Comparison of ENCODE assay signal across 15 cellular contexts in the genomic region with DNA sequence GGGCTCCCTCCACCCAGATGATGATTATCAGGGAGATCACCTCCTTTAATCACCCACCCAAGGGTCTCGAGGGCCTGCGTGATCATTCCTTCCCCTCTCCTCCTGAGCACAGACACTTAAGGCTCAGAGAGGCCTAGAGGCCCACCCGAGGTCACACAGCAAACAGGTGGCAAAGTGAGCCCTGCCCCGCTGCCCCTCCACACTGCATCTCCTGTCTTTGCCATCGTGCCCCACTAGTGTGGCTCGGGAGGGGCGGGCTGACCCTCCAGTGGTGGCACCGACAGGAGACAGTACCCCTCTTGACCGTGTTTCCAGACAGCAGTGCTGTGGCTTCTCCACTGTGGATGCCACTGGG. TPM values are rescaled to one million over a fixed set of nuclear protein-coding genes. Genes with fewer than 3 reads are reported as not detected.
DNase-seq lines count a peak whose midpoint lies in the region; ATAC-seq, FAIRE-seq and TF ChIP-seq lines count a peak whose summit lies in the region.
"Had no signal": no experiment of that assay in that cellular context is flagged by ENCODE, and none has a peak within 500 bp of the region (broad histone marks: within the 10 kb centered on the region; RNA-seq: fewer than 3 reads in every experiment).

No MANE protein-coding gene starts in this region.

- H3K27ac Mint-ChIP-seq in HFFc6 (peak overlapping the region; percentile 83), astrocyte (ENCODE audit: unreplicated experiment) (peak overlapping the region; percentile 87), Calu3 (ENCODE audit: unreplicated experiment) (no peak overlapping the region)
- H3K27ac Mint-ChIP-seq in activated T-cell treated with anti-CD3 and anti-CD28 coated beads, Interleukin-2, amount 50 U/mL, for 72 hours: no peak overlapping the region
- H3K27ac Mint-ChIP-seq: activated CD8-positive, alpha-beta T cell treated with anti-CD3 and anti-CD28 coated beads, Interleukin-2, amount 10 ng/mL, durations not matched to agents 7 days and 5 days had no signal

- H3K4me1 Mint-ChIP-seq in HFFc6 (ENCODE audit: low read depth) (peaks cover 74% of the 10 kb centered on the region), astrocyte (ENCODE audit: low read depth, unreplicated experiment) (peaks cover 36% of the 10 kb centered on the region), Calu3 (ENCODE audit: low read depth, unreplicated experiment) (peaks cover 54% of the 10 kb centered on the region)
- H3K4me1 Mint-ChIP-seq in activated T-cell treated with anti-CD3 and anti-CD28 coated beads, Interleukin-2, amount 50 U/mL, for 72 hours (ENCODE audit: low read depth): peaks cover 8% of the 10 kb centered on the region

- H2BK15ac ChIP-seq in mesenchymal stem cell (ENCODE audit: low read depth, poor library complexity, severe bottlenecking): peak overlapping the region; percentile 39

- no peak for FAIRE-seq in astrocyte (lab: Jason Lieb, UNC)

- no peak for DNase-seq in HFFc6
- no peak for DNase-seq in astrocyte (ENCODE audit: low read depth)
- no peak for DNase-seq in mesenchymal stem cell
- no peak for DNase-seq in suprapubic skin (ENCODE audit: low spot score in 2 of 2)
- no peak for DNase-seq in NCI-H2227 (lab: John Stamatoyannopoulos, UW; ENCODE audit: unreplicated experiment)
- no peak for DNase-seq in thyroid gland
- no peak for DNase-seq in Calu3
- no peak for DNase-seq in activated T-cell treated with anti-CD3 and anti-CD28 coated beads, Interleukin-2, amount 50 U/mL, for 72 hours
- DNase-seq: activated CD8-positive, alpha-beta T cell treated with anti-CD3 and anti-CD28 coated beads, Interleukin-2, amount 10 ng/mL, durations not matched to agents 7 days and 5 days; DMS79 treated with DMSO at 0.1 percent for 48 hours; left colon; NCI-H446 treated with DMSO at 0.1 percent for 48 hours; stimulated activated CD4-positive, alpha-beta T cell treated with anti-CD3 and anti-CD28 coated beads, Interleukin-2, amount 100 ng/mL, for 24 hours; stimulated activated CD8-positive, alpha-beta memory T cell treated with anti-CD3 and anti-CD28 coated beads, Interleukin-4, amount 100 ng/mL, for 48 hours had no signal

- no peaks in the 10 kb centered on the region for H3K79me2 ChIP-seq in astrocyte (ENCODE audit: insufficient read depth, low read length)

- H3K36me3 Mint-ChIP-seq in HFFc6 (ENCODE audit: low read depth) (no peaks in the 10 kb centered on the region), astrocyte (ENCODE audit: low read depth, unreplicated experiment) (no peaks in the 10 kb centered on the region), Calu3 (ENCODE audit: insufficient read depth, unreplicated experiment) (peaks cover 13% of the 10 kb centered on the region)
- H3K36me3 Mint-ChIP-seq in activated T-cell treated with anti-CD3 and anti-CD28 coated beads, Interleukin-2, amount 50 U/mL, for 72 hours (ENCODE audit: insufficient read depth in 2 of 2): peaks cover 2% of the 10 kb centered on the region in 2 donors

- H2AK5ac ChIP-seq in mesenchymal stem cell (ENCODE audit: low read length, severe bottlenecking): peak overlapping the region; percentile 4

- peak overlapping the region in 1 of 2 experiments; percentile 81 for H3K14ac ChIP-seq in mesenchymal stem cell (ENCODE audit: low read length in 2 of 2)

- peak overlapping the region; percentile 40 for H2BK5ac ChIP-seq in mesenchymal stem cell (ENCODE audit: low read depth, low read length, poor library complexity, severe bottlenecking)

- H3K27me3 Mint-ChIP-seq in HFFc6 (ENCODE audit: insufficient read depth): no peaks in the 10 kb centered on the region; the same call in 1 of the 2 replicates
- no peaks in the 10 kb centered on the region for H3K27me3 Mint-ChIP-seq in astrocyte (ENCODE audit: low read depth, unreplicated experiment)
- H3K27me3 Mint-ChIP-seq in Calu3 (ENCODE audit: unreplicated experiment): peaks cover 30% of the 10 kb centered on the region
- H3K27me3 Mint-ChIP-seq in activated T-cell treated with anti-CD3 and anti-CD28 coated beads, Interleukin-2, amount 50 U/mL, for 72 hours (ENCODE audit: low read depth): peaks cover 26% of the 10 kb centered on the region

- no peak for TF ChIP-seq POLR2A in suprapubic skin (IDR thresholded peaks at IDR 0.05)
- no peak for TF ChIP-seq POLR2A in thyroid gland (IDR thresholded peaks at IDR 0.05)

- H3K9me3 ChIP-seq in astrocyte (ENCODE audit: insufficient read depth, low read depth, low read length): no peaks in the 10 kb centered on the region
- no peaks in the 10 kb centered on the region for H3K9me3 ChIP-seq in mesenchymal stem cell (ENCODE audit: control insufficient read depth, low read length)
- H3K9me3 ChIP-seq in suprapubic skin: no peaks in the 10 kb centered on the region
- no peaks in the 10 kb centered on the region for H3K9me3 ChIP-seq in thyroid gland

- H3K36me3 ChIP-seq in astrocyte (ENCODE audit: insufficient read depth, low read length) (no peaks in the 10 kb centered on the region), mesenchymal stem cell (ENCODE audit: control insufficient read depth in 1 of 2, insufficient read depth in 2 of 2, low read depth in 1 of 2, low read length in 2 of 2) (no peaks in the 10 kb centered on the region), suprapubic skin (no peaks in the 10 kb centered on the region), thyroid gland (no peaks in the 10 kb centered on the region)

- peak overlapping the region; percentile 93 for H4K8ac ChIP-seq in mesenchymal stem cell (ENCODE audit: low read length)

- no peak for TF ChIP-seq EP300 in suprapubic skin (IDR thresholded peaks at IDR 0.05)

- peak overlapping the region; percentile 68 for H2BK120ac ChIP-seq in mesenchymal stem cell (ENCODE audit: low read depth, low read length)

- WGBS in mesenchymal stem cell: 86% methylated on average over 9 of the region's 9 CpGs
- 82% methylated on average over 7 of the region's 9 CpGs for WGBS in suprapubic skin
- 79 to 84% methylated on average over 5 to 9 of the region's 9 CpGs for WGBS in thyroid gland, 2 donors

- no peaks in the 10 kb centered on the region for H3K9me3 Mint-ChIP-seq in HFFc6
- H3K9me3 Mint-ChIP-seq in astrocyte (ENCODE audit: unreplicated experiment): no peaks in the 10 kb centered on the region
- H3K9me3 Mint-ChIP-seq in Calu3 (ENCODE audit: low read depth, unreplicated experiment): no peaks in the 10 kb centered on the region
- H3K9me3 Mint-ChIP-seq in activated T-cell treated with anti-CD3 and anti-CD28 coated beads, Interleukin-2, amount 50 U/mL, for 72 hours: no peaks in the 10 kb centered on the region

- H3K23ac ChIP-seq in mesenchymal stem cell (ENCODE audit: low read length in 2 of 2): no peak overlapping the region

- H3K4me2 ChIP-seq in astrocyte (ENCODE audit: low read length): peak overlapping the region; percentile 66
- no peak overlapping the region for H3K4me2 ChIP-seq in mesenchymal stem cell (ENCODE audit: low read length, poor library complexity, severe bottlenecking)
- H3K4me2 ChIP-seq: KMS-11 had no signal

- H3K4ac ChIP-seq in mesenchymal stem cell (ENCODE audit: low read depth in 1 of 2, low read length in 2 of 2): peak overlapping the region; percentile 75 to 76

- CTCF ChIA-PET in Calu3 (lab: Charles Lee): interaction anchor here (1.7 kb wide), 1 partner anchor 121 kb away, joined by 8 read pairs; no protein-coding TSS in a partner anchor

- TF ChIP-seq CTCF in HFFc6 (IDR thresholded peaks at IDR 0.05) (no peak), astrocyte (IDR thresholded peaks at IDR 0.05; ENCODE audit: insufficient read depth, low read depth, low read length) (no peak), suprapubic skin (IDR thresholded peaks at IDR 0.05) (no peak), thyroid gland (IDR thresholded peaks at IDR 0.05) (no peak), Calu3 (IDR thresholded peaks at IDR 0.05; ENCODE audit: unreplicated experiment) (no peak)

- peaks cover 58% of the 10 kb centered on the region for H3K4me1 ChIP-seq in astrocyte (ENCODE audit: insufficient read depth, low read length)
- H3K4me1 ChIP-seq in mesenchymal stem cell (ENCODE audit: control insufficient read depth, insufficient read depth, low read depth, low read length): peaks cover 56% of the 10 kb centered on the region
- peaks cover 75% of the 10 kb centered on the region for H3K4me1 ChIP-seq in suprapubic skin
- H3K4me1 ChIP-seq in thyroid gland: peaks cover 14 to 69% of the 10 kb centered on the region in 2 donors

- peak overlapping the region; percentile 94 for H4K91ac ChIP-seq in mesenchymal stem cell (ENCODE audit: low read length)

- no TSS peak for BruUV-seq in Calu3 (replicated peaks; lab: Mats Ljungman, UMichigan)

- H2AFZ ChIP-seq in astrocyte (ENCODE audit: low read depth, low read length) (peak overlapping the region; percentile 62), mesenchymal stem cell (ENCODE audit: low read depth, low read length) (no peak overlapping the region)

- H3K9ac ChIP-seq in astrocyte (ENCODE audit: low read length) (peak overlapping the region; percentile 79), mesenchymal stem cell (ENCODE audit: low read length) (no peak overlapping the region)
- H3K9ac ChIP-seq: KMS-11 had no signal

- H3K18ac ChIP-seq in mesenchymal stem cell (ENCODE audit: low read depth in 1 of 2, low read length in 2 of 2): peak overlapping the region; percentile 77 to 78

- no peak overlapping the region; the same call in 1 of the 2 replicates for H3K4me3 Mint-ChIP-seq in HFFc6
- H3K4me3 Mint-ChIP-seq in astrocyte (ENCODE audit: unreplicated experiment): no peak overlapping the region
- H3K4me3 Mint-ChIP-seq in Calu3 (ENCODE audit: low read depth, unreplicated experiment): no peak overlapping the region
- H3K4me3 Mint-ChIP-seq in activated T-cell treated with anti-CD3 and anti-CD28 coated beads, Interleukin-2, amount 50 U/mL, for 72 hours: no peak overlapping the region
- H3K4me3 Mint-ChIP-seq: activated CD8-positive, alpha-beta T cell treated with anti-CD3 and anti-CD28 coated beads, Interleukin-2, amount 10 ng/mL, durations not matched to agents 7 days and 5 days had no signal

- no peaks in the 10 kb centered on the region for H4K20me1 ChIP-seq in astrocyte (ENCODE audit: insufficient read depth, low read length)

- ATAC-seq in activated T-cell treated with anti-CD3 and anti-CD28 coated beads, Interleukin-2, amount 50 U/mL, for 72 hours (replicated peaks in 1 of 2): no peak
- ATAC-seq: activated CD8-positive, alpha-beta T cell treated with anti-CD3 and anti-CD28 coated beads, Interleukin-2, amount 10 ng/mL, durations not matched to agents 7 days and 5 days; left colon had no signal

- peak overlapping the region; percentile 76 for H3K27ac ChIP-seq in astrocyte (ENCODE audit: low read depth, low read length)
- no peak overlapping the region for H3K27ac ChIP-seq in mesenchymal stem cell (ENCODE audit: low read length, poor library complexity, severe bottlenecking)
- peak overlapping the region; percentile 68 for H3K27ac ChIP-seq in suprapubic skin
- peak overlapping the region in 1 of 3 donors; percentile 51 for H3K27ac ChIP-seq in thyroid gland
- H3K27ac ChIP-seq: KMS-11 had no signal

- peak overlapping the region; percentile 44 to 97 for H2BK12ac ChIP-seq in mesenchymal stem cell (ENCODE audit: low read length in 2 of 2)

- H3K4me3 ChIP-seq in astrocyte (ENCODE audit: insufficient read depth, low read depth, low read length) (no peak overlapping the region), mesenchymal stem cell (ENCODE audit: insufficient read depth in 1 of 2, low read depth in 1 of 2, low read length in 2 of 2) (no peak overlapping the region), suprapubic skin (no peak overlapping the region), thyroid gland (replicated peaks in 1 of 3) (no peak overlapping the region)

- intact Hi-C loops in thyroid gland (cut with DNase I): no loop called here
- intact Hi-C loops in Calu3 (cut with micrococcal nuclease; ENCODE audit: unreplicated experiment): loop anchor here (5.0 kb wide), 1 partner anchor 119 kb away; no protein-coding TSS in a partner anchor

- H3K27me3 ChIP-seq in astrocyte (ENCODE audit: insufficient read depth, low read length): no peaks in the 10 kb centered on the region
- no peaks in the 10 kb centered on the region for H3K27me3 ChIP-seq in mesenchymal stem cell (ENCODE audit: control insufficient read depth in 1 of 2, insufficient read depth in 1 of 2, low read length in 2 of 2)
- no peaks in the 10 kb centered on the region for H3K27me3 ChIP-seq in suprapubic skin
- H3K27me3 ChIP-seq in thyroid gland: no peaks in the 10 kb centered on the region

- no peaks in the 10 kb centered on the region for H3K79me1 ChIP-seq in mesenchymal stem cell (replicated peaks; ENCODE audit: low read length, poor library complexity, severe bottlenecking)

RNA-seq across cellular contexts. Expression of gene PLXND1, which starts 4.9 kb away (rescaled TPM):
- total RNA-seq in HFFc6 (2021; fragmentation: NEBNext Ultra II Directional; extraction: Animal tissue kit (Norgen Biotek cat#: 25700)): 100 to 1,000 TPM in 5 of 6 experiments, 10 to 100 TPM in 1; 86.7 to 118 (median 108) TPM
- total RNA-seq in astrocyte: 184 and 188 TPM in 2 replicates
- 288 TPM for polyA plus RNA-seq in mesenchymal stem cell (2013, experiment 1 of 2)
- polyA plus RNA-seq in mesenchymal stem cell (2013, experiment 2 of 2): 288 TPM
- 10 to 100 TPM; 19.0 to 51.0 (median 30.8) TPM for total RNA-seq in suprapubic skin
- 10 to 100 TPM; 50.7 to 69.8 (median 60.8) TPM for total RNA-seq in thyroid gland
- total RNA-seq in Calu3 (2022): 16.3 and 22.0 TPM in 2 replicates
- 1 to 10 TPM; 4.1 to 4.2 TPM for total RNA-seq in activated T-cell treated with anti-CD3 and anti-CD28 coated beads, Interleukin-2, amount 50 U/mL, for 72 hours

Comparison
In these comparisons a context has a peak if more than half of its experiments do, and no peak if none do; other contexts are left out.
1. H3K27ac Mint-ChIP-seq: peak in HFFc6 (single experiment) and astrocyte (single experiment); none in Calu3 (single experiment) and activated T-cell treated with anti-CD3 and anti-CD28 coated beads, Interleukin-2, amount 50 U/mL, for 72 hours (single experiment).